2 cellular contexts compared by ENCODE assay signal in the genomic region with DNA sequence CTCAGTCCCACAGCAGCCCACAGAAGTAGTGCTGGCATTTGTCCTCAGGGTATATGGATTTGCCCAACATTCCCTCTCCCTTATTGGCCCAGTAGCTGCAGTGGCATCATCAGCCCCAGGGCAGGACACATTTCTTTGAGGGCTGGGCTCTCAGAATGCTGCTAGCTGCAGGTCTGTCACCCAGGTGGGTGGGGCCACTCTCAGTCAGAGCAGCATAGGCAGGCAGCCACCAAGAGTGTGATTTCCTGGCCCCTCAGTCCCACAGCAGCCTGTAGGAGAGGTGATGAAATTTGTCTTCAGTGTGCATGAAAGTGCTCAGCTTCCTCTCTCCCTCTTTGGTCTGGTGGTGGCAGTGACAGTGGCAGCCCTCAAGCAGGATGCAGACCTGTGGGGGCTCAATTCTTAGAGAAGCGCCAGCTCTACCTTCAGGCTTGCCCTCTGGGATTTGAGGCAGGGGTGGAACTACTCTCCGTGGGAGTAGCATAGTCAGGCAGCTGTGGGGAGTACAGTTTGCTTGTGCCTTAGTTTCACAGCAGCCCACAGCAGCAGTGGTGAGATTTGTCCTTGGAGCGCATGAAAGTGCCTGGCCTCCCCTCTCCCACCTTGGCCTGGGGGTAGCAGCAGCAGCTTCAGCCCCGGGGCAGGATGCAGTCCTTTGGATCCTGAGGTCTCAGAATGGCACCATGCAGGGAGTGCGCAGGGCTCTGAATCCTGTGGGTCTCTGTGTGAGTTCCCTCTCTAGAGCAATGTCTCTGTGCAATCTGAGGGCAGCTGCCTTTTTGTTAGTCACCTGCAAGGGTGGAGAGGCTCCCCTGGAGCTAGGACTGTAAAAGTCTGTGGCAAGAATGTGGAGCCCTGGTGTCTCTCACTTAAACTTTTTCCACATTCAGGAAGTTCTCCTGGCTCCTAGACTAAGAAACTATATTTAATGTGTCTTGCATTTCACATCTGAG.
TF ChIP-seq lines count a peak whose summit lies in the region.

No MANE protein-coding gene starts in this region.

TF ChIP-seq in GM12878, 131 proteins besides CTCF, POLR2A, EP300 and RAD21:
- TF ChIP-seq MEF2B (IDR thresholded peaks at IDR 0.05; ENCODE audit: partially characterized antibody, poor library complexity, severe bottlenecking), result no peak
- no peak for TF ChIP-seq MYC (IDR thresholded peaks at IDR 0.05; ENCODE audit: insufficient read depth, insufficient read length, insufficient replicate concordance, low read length, severe bottlenecking)
- no peak for TF ChIP-seq CBX3 (IDR thresholded peaks at IDR 0.05; ENCODE audit: borderline replicate concordance, low read depth)
- TF ChIP-seq TCF12 (IDR thresholded peaks at IDR 0.05; ENCODE audit: low read depth, low read length), result no peak
- no peak for TF ChIP-seq CREM (IDR thresholded peaks at IDR 0.05; ENCODE audit: low read depth)
- TF ChIP-seq, protein P1, sequence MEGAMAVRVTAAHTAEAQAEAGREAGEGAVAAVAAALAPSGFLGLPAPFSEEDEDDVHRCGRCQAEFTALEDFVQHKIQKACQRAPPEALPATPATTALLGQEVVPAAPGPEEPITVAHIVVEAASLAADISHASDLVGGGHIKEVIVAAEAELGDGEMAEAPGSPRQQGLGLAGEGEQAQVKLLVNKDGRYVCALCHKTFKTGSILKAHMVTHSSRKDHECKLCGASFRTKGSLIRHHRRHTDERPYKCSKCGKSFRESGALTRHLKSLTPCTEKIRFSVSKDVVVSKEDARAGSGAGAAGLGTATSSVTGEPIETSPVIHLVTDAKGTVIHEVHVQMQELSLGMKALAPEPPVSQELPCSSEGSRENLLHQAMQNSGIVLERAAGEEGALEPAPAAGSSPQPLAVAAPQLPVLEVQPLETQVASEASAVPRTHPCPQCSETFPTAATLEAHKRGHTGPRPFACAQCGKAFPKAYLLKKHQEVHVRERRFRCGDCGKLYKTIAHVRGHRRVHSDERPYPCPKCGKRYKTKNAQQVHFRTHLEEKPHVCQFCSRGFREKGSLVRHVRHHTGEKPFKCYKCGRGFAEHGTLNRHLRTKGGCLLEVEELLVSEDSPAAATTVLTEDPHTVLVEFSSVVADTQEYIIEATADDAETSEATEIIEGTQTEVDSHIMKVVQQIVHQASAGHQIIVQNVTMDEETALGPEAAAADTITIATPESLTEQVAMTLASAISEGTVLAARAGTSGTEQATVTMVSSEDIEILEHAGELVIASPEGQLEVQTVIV (IDR thresholded peaks at IDR 0.05; ENCODE audit: borderline replicate concordance, partially characterized antibody), result no peak
- TF ChIP-seq FOXM1 (IDR thresholded peaks at IDR 0.05; ENCODE audit: low read depth, low read length), result no peak
- no peak for TF ChIP-seq SMAD1 (IDR thresholded peaks at IDR 0.05; ENCODE audit: low read depth, partially characterized antibody)
- TF ChIP-seq RBBP5 (conservative IDR thresholded peaks at IDR 0.05), result no peak
- no peak for TF ChIP-seq EGR1 (IDR thresholded peaks at IDR 0.05; ENCODE audit: borderline replicate concordance in 1 of 2, low read depth in 2 of 2, low read length in 2 of 2)
- TF ChIP-seq ETV6 (conservative IDR thresholded peaks at IDR 0.05 in 1 of 2, IDR thresholded peaks at IDR 0.05 in 1 of 2; ENCODE audit: borderline replicate concordance in 1 of 2, low read depth in 1 of 2), result no peak
- no peak for TF ChIP-seq ZNF24 (IDR thresholded peaks at IDR 0.05)
- no peak for TF ChIP-seq GATAD2B (conservative IDR thresholded peaks at IDR 0.05; ENCODE audit: low read depth)

TF ChIP-seq in HepG2, 621 proteins besides CTCF, POLR2A, EP300 and RAD21:
- TF ChIP-seq CCDC6 (CRISPR knock-in tag; IDR thresholded peaks at IDR 0.05) (no peak), ZNF768 (CRISPR knock-in tag; IDR thresholded peaks at IDR 0.05) (peak; percentile 43; the same call in 1 of the 2 replicates), TCF7L2 (IDR thresholded peaks at IDR 0.05; ENCODE audit: low read depth, low read length) (no peak)
